ENCODE assay signal across 8 cellular contexts in the genomic region with DNA sequence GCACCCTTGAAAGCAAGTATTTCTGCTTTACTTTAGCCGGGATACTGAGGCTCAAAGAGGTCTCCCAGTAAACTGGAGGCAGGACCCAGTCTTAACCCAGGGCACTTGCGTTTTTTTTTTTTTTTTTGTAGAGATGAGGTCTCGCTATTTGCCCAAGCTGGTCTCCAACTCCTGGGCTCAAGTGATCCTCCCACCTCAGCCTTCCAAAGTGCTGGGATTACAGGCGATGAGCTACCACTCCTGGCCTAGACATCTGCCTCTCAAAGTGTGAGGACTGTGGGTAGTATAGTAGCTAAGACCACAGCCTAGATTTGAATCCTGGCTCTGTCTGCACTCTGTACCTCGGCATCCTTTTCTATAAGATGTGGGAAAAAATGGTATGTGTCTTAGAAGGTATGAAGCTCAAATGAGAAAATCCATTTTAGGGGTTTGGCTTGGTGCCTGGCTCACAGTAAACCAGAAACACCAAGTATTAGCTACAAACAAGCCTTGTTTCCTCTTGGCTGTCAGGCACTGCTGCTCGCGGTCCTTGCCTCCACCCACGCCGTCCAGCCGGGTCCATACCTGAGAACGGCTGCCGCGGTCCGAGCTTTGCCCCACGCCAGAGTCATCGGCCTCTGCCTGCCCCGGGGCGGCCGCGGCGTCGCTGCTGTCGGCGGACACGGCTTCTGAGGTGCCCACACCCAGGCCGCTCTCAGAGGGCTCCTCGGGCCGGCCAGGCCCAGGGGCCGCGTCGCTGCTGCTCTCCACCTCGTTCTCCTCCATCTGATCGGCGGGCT. TPM values are rescaled to one million over a fixed set of nuclear protein-coding genes. Genes with fewer than 3 reads are reported as not detected.
DNase-seq lines count a peak whose midpoint lies in the region; ATAC-seq, FAIRE-seq and TF ChIP-seq lines count a peak whose summit lies in the region.

No MANE protein-coding gene starts in this region.

- ATAC-seq in A549 = peak; percentile 2 to 7; a peak in 3 of 6 replicates
- peak; percentile 7 for ATAC-seq in GM18867 (IDR thresholded peaks at IDR 0.05; ENCODE audit: unreplicated experiment)
- ATAC-seq in lung (ENCODE audit: insufficient read depth, low FRiP score) = no peak
- no peak for ATAC-seq in HG03565 (IDR thresholded peaks at IDR 0.05; ENCODE audit: unreplicated experiment)

- no peaks in the 10 kb centered on the region for H3F3A ChIP-seq in OCI-LY1 (ENCODE audit: insufficient read depth, low read length)

- peaks cover 16% of the 10 kb centered on the region for H3K79me2 ChIP-seq in OCI-LY1 (ENCODE audit: insufficient read depth, low read length)

- H3K9me3 ChIP-seq in A549 (no peaks in the 10 kb centered on the region), OCI-LY1 (ENCODE audit: low read length) (no peaks in the 10 kb centered on the region), lung (ENCODE audit: control insufficient read depth in 2 of 2, insufficient read depth in 1 of 2, low read length in 1 of 2) (peaks cover 0 to 2% of the 10 kb centered on the region in 2 donors), thymus (ENCODE audit: control insufficient read depth) (no peaks in the 10 kb centered on the region)

- peak overlapping the region; percentile 95 for H3K4me3 ChIP-seq in A549
- peak overlapping the region; percentile 81 for H3K4me3 ChIP-seq in OCI-LY1 (ENCODE audit: low read depth, low read length, poor library complexity, severe bottlenecking)
- peak overlapping the region; percentile 94 for H3K4me3 ChIP-seq in choroid plexus epithelial cell (ENCODE audit: low read depth, low read length)
- peak overlapping the region; percentile 85 for H3K4me3 ChIP-seq in lung
- peak overlapping the region; percentile 75 for H3K4me3 ChIP-seq in thymus (ENCODE audit: low read length)

- TF ChIP-seq EP300 in A549 (IDR thresholded peaks at IDR 0.05) = no peak

- peak overlapping the region; percentile 94 for H3K4me2 ChIP-seq in A549
- H3K4me2 ChIP-seq in OCI-LY1 (ENCODE audit: low read length) = peak overlapping the region; percentile 66

- H3K4me1 ChIP-seq in A549 (peaks cover 21% of the 10 kb centered on the region), OCI-LY1 (ENCODE audit: insufficient read depth, low read length, severe bottlenecking) (peaks cover 22% of the 10 kb centered on the region), lung (ENCODE audit: control insufficient read depth in 2 of 2, insufficient read depth in 2 of 2, low read length in 2 of 2) (peaks cover 0 to 2% of the 10 kb centered on the region in 2 donors), thymus (ENCODE audit: control insufficient read depth, insufficient read depth, low read length) (peaks cover 9% of the 10 kb centered on the region)

- 32% methylated on average over 7 of the region's 34 CpGs for WGBS in A549 (ENCODE audit: missing lambda C conversion rate)
- WGBS in lung, 2 donors = 10 to 19% methylated on average over 33 to 34 of the region's 34 CpGs
- WGBS in thymus = 23% methylated on average over 34 of the region's 34 CpGs

- CTCF ChIA-PET in A549 (lab: Yijun Ruan, JAX) = interaction anchor here (0.6 to 16.6 kb wide), 36 partner anchors 10 to 1112 kb away, joined by 3 to 358 read pairs (median 5); a partner anchor contains a TSS

- H3K27ac ChIP-seq in A549 (peak overlapping the region; percentile 98 to 99), OCI-LY1 (ENCODE audit: low read depth, low read length, poor library complexity, severe bottlenecking) (peak overlapping the region; percentile 98), lung (ENCODE audit: low read depth in 1 of 2, low read length in 1 of 2) (peak overlapping the region; percentile 99), thymus (ENCODE audit: low read depth) (peak overlapping the region; percentile 96)

- TF ChIP-seq POLR2A in A549 (IDR thresholded peaks at IDR 0.05; ENCODE audit: low read length) = no peak

- no peak overlapping the region for H2AFZ ChIP-seq in OCI-LY1 (ENCODE audit: low read length)

- H3K36me3 ChIP-seq in OCI-LY1 (ENCODE audit: insufficient read depth, low read length) (peaks cover 31% of the 10 kb centered on the region), lung (ENCODE audit: control insufficient read depth in 2 of 2, insufficient read depth in 2 of 2, low read length in 2 of 2) (peaks cover 6 to 24% of the 10 kb centered on the region in 2 donors), thymus (ENCODE audit: control insufficient read depth, insufficient read depth) (peaks cover 30% of the 10 kb centered on the region)

- DNase-seq in A549 (ENCODE audit: low read depth in 1 of 2, low spot score in 1 of 2) (no peak), choroid plexus epithelial cell (ENCODE audit: low read depth) (peak; percentile 48), lung (ENCODE audit: low spot score) (no peak), hippocampal formation (lab: John Stamatoyannopoulos, UW) (no peak)

- H3K27me3 ChIP-seq in OCI-LY1 (ENCODE audit: insufficient read depth, low read length) = no peaks in the 10 kb centered on the region
- H3K27me3 ChIP-seq in lung (ENCODE audit: control insufficient read depth, insufficient read depth) = no peaks in the 10 kb centered on the region
- H3K27me3 ChIP-seq in thymus (ENCODE audit: control insufficient read depth, insufficient read depth) = no peaks in the 10 kb centered on the region

- peak overlapping the region; percentile 96 for H3K9ac ChIP-seq in OCI-LY1 (ENCODE audit: low read length)

- TF ChIP-seq CTCF in A549 (IDR thresholded peaks at IDR 0.05) (no peak), OCI-LY1 (IDR thresholded peaks at IDR 0.05; ENCODE audit: low read length) (no peak), choroid plexus epithelial cell (conservative IDR thresholded peaks at IDR 0.05; ENCODE audit: low read depth, low read length) (no peak), lung (IDR thresholded peaks at IDR 0.05; ENCODE audit: control extremely low read depth, extremely low read depth) (no peak)

- no peaks in the 10 kb centered on the region for H3K9me2 ChIP-seq in OCI-LY1 (ENCODE audit: low read depth, low read length)

- POLR2A ChIA-PET in A549 (lab: Yijun Ruan, JAX) = interaction anchor here (0.6 to 4.8 kb wide), 4 partner anchors 12 to 145 kb away, joined by 3 to 29 read pairs (median 6); a partner anchor contains a TSS

- TF ChIP-seq RAD21 in A549 (conservative IDR thresholded peaks at IDR 0.05 in 1 of 2, IDR thresholded peaks at IDR 0.05 in 1 of 2) = no peak

- no peaks in the 10 kb centered on the region for H4K20me1 ChIP-seq in OCI-LY1 (ENCODE audit: insufficient read depth, low read length)

- FAIRE-seq in A549 (lab: Jason Lieb, UNC) = no peak

TF ChIP-seq in A549, 52 proteins besides CTCF, POLR2A, EP300 and RAD21:
- no peak for TF ChIP-seq TP53 (CRISPR knock-in tag; IDR thresholded peaks at IDR 0.05)

RNA-seq across cellular contexts. Expression of a gene that starts 1.2 kb away (rescaled TPM):
- polyA plus RNA-seq in A549 (2011; rRNA removed) (7.3 and 8.4 TPM in 2 replicates), A549 (2017; fragmentation: RNase III; extraction: RNeasy Plus Mini Kit Qiagen cat#74134 plus additional on column Dnase treatment) (9.1 to 10.3 TPM (median 9.3 TPM) in 3 replicates), lung (10 to 100 TPM; 12.8 to 13.0 TPM), thymus (16.5 TPM)
- polyA plus RNA-seq in A549 (2012; cell fraction: cytosol; rRNA removed) = 15.0 and 17.8 TPM in 2 replicates
- 58.4 and 78.4 TPM in 2 replicates for polyA plus RNA-seq in A549 (2012; cell fraction: nucleus; rRNA removed)
- 22.3 and 31.1 TPM in 2 replicates for polyA minus RNA-seq in A549 (2011; rRNA and poly(A)+ RNA removed)
- 10 to 100 TPM; 19.0 to 23.6 TPM for total RNA-seq in lung

RNA-seq across cellular contexts. Expression of a gene that starts 36.4 kb away (rescaled TPM):
- polyA plus RNA-seq in A549 (2011; rRNA removed) (19.7 and 24.3 TPM in 2 replicates), A549 (2017; fragmentation: RNase III; extraction: RNeasy Plus Mini Kit Qiagen cat#74134 plus additional on column Dnase treatment) (18.7 to 21.6 TPM (median 21.4 TPM) in 3 replicates), lung (10 to 100 TPM; 28.4 to 35.6 TPM), thymus (37.4 TPM)
- polyA plus RNA-seq in A549 (2012; cell fraction: cytosol; rRNA removed) = 35.9 and 44.3 TPM in 2 replicates
- polyA plus RNA-seq in A549 (2012; cell fraction: nucleus; rRNA removed) = 42.9 and 44.2 TPM in 2 replicates
- polyA minus RNA-seq in A549 (2011; rRNA and poly(A)+ RNA removed) = 33.1 and 40.2 TPM in 2 replicates
- 10 to 100 TPM; 27.7 to 48.1 TPM for total RNA-seq in lung

RNA-seq across cellular contexts. Expression of a gene that starts 37.9 kb away (rescaled TPM):
- polyA plus RNA-seq in A549 (2011; rRNA removed) (0.09 and 0.12 TPM in 2 replicates), A549 (2017; fragmentation: RNase III; extraction: RNeasy Plus Mini Kit Qiagen cat#74134 plus additional on column Dnase treatment) (0.06 to 0.34 TPM (median 0.24 TPM) in 3 replicates), lung (10 to 100 TPM in 1 of 2 donors, 1 to 10 TPM in 1; 3.1 to 47.7 TPM), thymus (10.1 TPM)
- polyA plus RNA-seq in A549 (2012; cell fraction: cytosol; rRNA removed) = 0.14 and 0.16 TPM in 2 replicates
- polyA plus RNA-seq in A549 (2012; cell fraction: nucleus; rRNA removed) = 0.43 and 0.44 TPM in 2 replicates
- polyA minus RNA-seq in A549 (2011; rRNA and poly(A)+ RNA removed) = 0.21 TPM in 1 of 2 replicates, not detected in the other
- 10 to 100 TPM; 31.1 to 35.0 TPM for total RNA-seq in lung

RNA-seq across cellular contexts. Expression of a gene that starts 58.2 kb away (rescaled TPM):
- 3.0 and 3.5 TPM in 2 replicates for polyA plus RNA-seq in A549 (2011; rRNA removed)
- 12.7 and 14.6 TPM in 2 replicates for polyA plus RNA-seq in A549 (2012; cell fraction: cytosol; rRNA removed)
- polyA plus RNA-seq in A549 (2012; cell fraction: nucleus; rRNA removed) = 6.4 and 6.7 TPM in 2 replicates
- 10.8 to 11.7 TPM (median 11.5 TPM) in 3 replicates for polyA plus RNA-seq in A549 (2017; fragmentation: RNase III; extraction: RNeasy Plus Mini Kit Qiagen cat#74134 plus additional on column Dnase treatment)
- polyA minus RNA-seq in A549 (2011; rRNA and poly(A)+ RNA removed) = 2.9 and 4.9 TPM in 2 replicates
- total RNA-seq in lung = under 1 TPM in 1 of 2 donors, not detected in 1; 0.52 TPM
- not detected for polyA plus RNA-seq in lung
- polyA plus RNA-seq in thymus = 4.0 TPM

RNA-seq across cellular contexts. Expression of a gene that starts 58.9 kb away (rescaled TPM):
- polyA plus RNA-seq in A549 (2011; rRNA removed) (2.7 and 4.5 TPM in 2 replicates), A549 (2017; fragmentation: RNase III; extraction: RNeasy Plus Mini Kit Qiagen cat#74134 plus additional on column Dnase treatment) (0.97 to 1.6 TPM (median 1.5 TPM) in 3 replicates), lung (100 to 1,000 TPM in 1 of 2 donors, 10 to 100 TPM in 1; 26.9 to 125 TPM), thymus (182 TPM)
- polyA plus RNA-seq in A549 (2012; cell fraction: cytosol; rRNA removed) = 2.9 and 3.6 TPM in 2 replicates
- 2.3 and 3.2 TPM in 2 replicates for polyA plus RNA-seq in A549 (2012; cell fraction: nucleus; rRNA removed)
- 3.8 and 4.1 TPM in 2 replicates for polyA minus RNA-seq in A549 (2011; rRNA and poly(A)+ RNA removed)
- 10 to 100 TPM; 63.6 to 97.7 TPM for total RNA-seq in lung

Comparison
In these comparisons a context has a peak if more than half of its experiments do, and no peak if none do; other contexts are left out.
1. ATAC-seq: peak in A549 (2 of 2) and GM18867 (single experiment); none in lung (single experiment) and HG03565 (single experiment).
2. Peak in every context shown above with its lines, with median percentiles within 50 percentile points of each other: H3K27ac ChIP-seq and H3K4me3 ChIP-seq.